In genomic region chr9:37083654-37084053, GRCh38 we compare ENCODE assay signal across 17 cellular contexts. TPM values are rescaled to one million over a fixed set of nuclear protein-coding genes. Genes with fewer than 3 reads are reported as not detected.
DNase-seq lines count a peak whose midpoint lies in the region; ATAC-seq and TF ChIP-seq lines count a peak whose summit lies in the region.
"Had no signal": no experiment of that assay in that cellular context is flagged by ENCODE, and none has a peak within 500 bp of the region (broad histone marks: within the 10 kb centered on the region; RNA-seq: fewer than 3 reads in every experiment).

No MANE protein-coding gene starts in this region.

- H3F3A ChIP-seq in DOHH2 (ENCODE audit: control insufficient read depth, insufficient read depth) (peaks cover 20% of the 10 kb centered on the region), SU-DHL-6 (ENCODE audit: insufficient read depth) (peaks cover 39% of the 10 kb centered on the region), MM.1S (ENCODE audit: insufficient read depth, low read length) (no peaks in the 10 kb centered on the region)

- peaks cover 53 to 79% (median 76%) of the 10 kb centered on the region in 3 donors for H3K4me1 Mint-ChIP-seq in naive B cell

- intact Hi-C loops in vagina (cut with DNase I) = no loop called here

- H3K4me1 ChIP-seq in DOHH2 (ENCODE audit: control insufficient read depth, low read length) (peaks cover 68% of the 10 kb centered on the region), vagina (peaks cover 38% of the 10 kb centered on the region), MM.1S (ENCODE audit: low read length) (peaks cover 9% of the 10 kb centered on the region; the same call in 1 of the 2 replicates)

- DNase-seq in HCEC 1CT = peak; percentile 2
- no peak for DNase-seq in naive B cell
- no peak for DNase-seq in vagina (ENCODE audit: extremely low spot score in 2 of 2)
- no peak for DNase-seq in MM.1S
- DNase-seq: BE2C; CD8-positive, alpha-beta T cell; NCI-H1417 treated with DMSO at 0.1 percent for 48 hours; NCI-H1930; NCI-H2171 treated with DMSO at 0.1 percent for 48 hours; NCI-H446 treated with DMSO at 0.1 percent for 48 hours; NCI-H774 had no signal

- H3K4me2 ChIP-seq in DOHH2 (ENCODE audit: low read length) = peak overlapping the region; percentile 72
- peak overlapping the region; percentile 90 for H3K4me2 ChIP-seq in SU-DHL-6 (ENCODE audit: low read depth, low read length, poor library complexity, severe bottlenecking)
- H3K4me2 ChIP-seq in MM.1S (ENCODE audit: low read depth, low read length) = no peak overlapping the region

- no peak for TF ChIP-seq POLR2A in vagina (IDR thresholded peaks at IDR 0.05)

- peak overlapping the region; percentile 7 to 80 (median 60) for H3K4me3 Mint-ChIP-seq in naive B cell
- H3K4me3 Mint-ChIP-seq: CD8-positive, alpha-beta T cell had no signal

- H3K27ac ChIP-seq in DOHH2 (ENCODE audit: low read depth, low read length) (peak overlapping the region; percentile 77), SU-DHL-6 (ENCODE audit: low read depth, low read length) (no peak overlapping the region; the same call in 1 of the 2 replicates), vagina (no peak overlapping the region), MM.1S (ENCODE audit: low read length) (no peak overlapping the region)
- H3K27ac ChIP-seq: SJSA1 had no signal

- H3K36me3 ChIP-seq in DOHH2 (ENCODE audit: control insufficient read depth, low read length) (peaks cover 83% of the 10 kb centered on the region), SU-DHL-6 (ENCODE audit: low read length) (peaks cover 40% of the 10 kb centered on the region), vagina (peaks cover 0 to 19% of the 10 kb centered on the region in 2 donors), MM.1S (replicated peaks; ENCODE audit: insufficient read depth, low read length) (no peaks in the 10 kb centered on the region)

- H3K9ac ChIP-seq in SU-DHL-6 (ENCODE audit: low read length) = peak overlapping the region; percentile 81; the same call in 1 of the 2 replicates
- no peak overlapping the region for H3K9ac ChIP-seq in MM.1S (ENCODE audit: low read length)

- H3K27ac Mint-ChIP-seq in naive B cell = peak overlapping the region in 5 of 6 donors; percentile 35 to 86 (median 59)
- H3K27ac Mint-ChIP-seq: CD8-positive, alpha-beta T cell had no signal

- no peaks in the 10 kb centered on the region for H3K27me3 Mint-ChIP-seq in naive B cell

- H3K4me3 ChIP-seq in DOHH2 (ENCODE audit: low read length) (peak overlapping the region; percentile 95), SU-DHL-6 (ENCODE audit: insufficient read depth, low read length, poor library complexity, severe bottlenecking) (peak overlapping the region; percentile 12), vagina (no peak overlapping the region), MM.1S (ENCODE audit: low read length) (no peak overlapping the region)
- H3K4me3 ChIP-seq: SJSA1 had no signal

- H3K27me3 ChIP-seq in DOHH2 (ENCODE audit: control insufficient read depth, low read length) (no peaks in the 10 kb centered on the region), SU-DHL-6 (ENCODE audit: low read length) (no peaks in the 10 kb centered on the region), vagina (no peaks in the 10 kb centered on the region), MM.1S (replicated peaks; ENCODE audit: insufficient read depth, low read length) (no peaks in the 10 kb centered on the region)
- H3K27me3 ChIP-seq: BE2C, SJSA1 had no signal

- peaks cover 12 to 17% of the 10 kb centered on the region in 2 donors for H3K36me3 Mint-ChIP-seq in naive B cell

- ATAC-seq in naive B cell (ENCODE audit: low read depth in 2 of 2) (no peak), HG02884 (IDR thresholded peaks at IDR 0.05; ENCODE audit: unreplicated experiment) (no peak)
- ATAC-seq: CD8-positive, alpha-beta T cell had no signal

- H3K79me2 ChIP-seq in DOHH2 (ENCODE audit: control insufficient read depth, low read length) (peaks cover 99% of the 10 kb centered on the region), SU-DHL-6 (ENCODE audit: insufficient read depth, low read length) (peaks cover 94% of the 10 kb centered on the region), MM.1S (ENCODE audit: low read length) (peaks cover 50% of the 10 kb centered on the region)

- TF ChIP-seq CTCF in DOHH2 (IDR thresholded peaks at IDR 0.05; ENCODE audit: low read depth, low read length, poor library complexity, severe bottlenecking) (no peak), SU-DHL-6 (IDR thresholded peaks at IDR 0.05; ENCODE audit: insufficient read depth, low read length, poor library complexity, severe bottlenecking) (no peak), vagina (IDR thresholded peaks at IDR 0.05) (no peak), MM.1S (IDR thresholded peaks at IDR 0.05; ENCODE audit: low read length) (no peak)

- no peak overlapping the region for H2AFZ ChIP-seq in SU-DHL-6 (ENCODE audit: low read depth, low read length, severe bottlenecking)
- no peak overlapping the region for H2AFZ ChIP-seq in MM.1S (ENCODE audit: low read length)

- H3K9me2 ChIP-seq in DOHH2 (replicated peaks; ENCODE audit: control insufficient read depth, low read length) (no peaks in the 10 kb centered on the region), SU-DHL-6 (replicated peaks; ENCODE audit: insufficient read depth, low read length) (no peaks in the 10 kb centered on the region), MM.1S (replicated peaks; ENCODE audit: insufficient read depth, low read length) (no peaks in the 10 kb centered on the region)

- H4K20me1 ChIP-seq in DOHH2 (ENCODE audit: control insufficient read depth, insufficient read depth, low read depth, low read length) = peaks cover 25% of the 10 kb centered on the region
- H4K20me1 ChIP-seq in SU-DHL-6 (ENCODE audit: low read depth, low read length) = 0 out of 2 replicates have a peak, but pooled peaks cover 29% of the 10 kb centered on the region
- H4K20me1 ChIP-seq in MM.1S (ENCODE audit: insufficient read depth, low read length) = peaks cover 3% of the 10 kb centered on the region; the same call in 1 of the 2 replicates

- no peaks in the 10 kb centered on the region for H3K9me3 Mint-ChIP-seq in naive B cell
- H3K9me3 Mint-ChIP-seq: CD8-positive, alpha-beta T cell had no signal

- no peaks in the 10 kb centered on the region for H3K9me3 ChIP-seq in DOHH2 (ENCODE audit: control insufficient read depth, insufficient read depth, low read length)
- H3K9me3 ChIP-seq in SU-DHL-6 (ENCODE audit: insufficient read depth, low read length) = no peaks in the 10 kb centered on the region
- H3K9me3 ChIP-seq in vagina = no peaks in the 10 kb centered on the region
- no peaks in the 10 kb centered on the region for H3K9me3 ChIP-seq in MM.1S (replicated peaks; ENCODE audit: insufficient read depth, low read length)
- H3K9me3 ChIP-seq: BE2C had no signal

RNA-seq across cellular contexts. Expression of gene ZCCHC7, which starts 36.7 kb away (rescaled TPM):
- polyA plus RNA-seq in naive B cell (ENCODE audit: low read depth in 6 of 6) = 100 to 1,000 TPM; 156 to 214 (median 187) TPM
- total RNA-seq in vagina = 15.2 TPM

RNA-seq across cellular contexts. Expression of gene PAX5, which starts 49.6 kb away (rescaled TPM):
- polyA plus RNA-seq in naive B cell (ENCODE audit: low read depth in 6 of 6) = 10 to 100 TPM; 17.1 to 83.5 (median 45.3) TPM
- total RNA-seq in vagina = 0.25 TPM
- total RNA-seq: HT1080, SJSA1 had no signal
- polyA plus RNA-seq: AG04450 had no signal

Comparison
In these comparisons a context has a peak if more than half of its experiments do, and no peak if none do; other contexts are left out.
1. H3K4me3 ChIP-seq: peak in DOHH2 (single experiment) and SU-DHL-6 (single experiment); none in vagina (0 of 2) and MM.1S (single experiment).